In the genomic region with DNA sequence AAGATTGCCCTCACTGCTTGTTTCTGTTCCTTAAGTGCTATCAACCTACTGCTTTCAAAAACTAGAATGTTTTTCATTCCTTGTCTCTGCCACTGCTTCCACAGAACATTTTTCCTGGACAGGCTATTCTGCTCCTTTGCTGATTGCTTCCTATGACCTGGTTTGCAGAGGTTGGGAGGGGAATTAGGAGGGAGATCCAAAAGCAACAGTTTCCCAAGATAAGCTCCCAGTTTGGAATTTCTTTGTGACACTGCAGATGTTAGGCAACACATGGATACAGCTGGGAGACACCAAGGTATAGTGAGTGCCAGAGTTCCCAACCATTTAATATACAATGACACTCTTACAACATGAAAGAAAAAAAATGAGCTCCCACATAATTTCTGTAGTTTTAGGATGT, we compare ENCODE assay signal across 32 cellular contexts.
"Had no signal": no experiment of that assay in that cellular context is flagged by ENCODE, and none has a peak within 500 bp of the region (broad histone marks: within the 10 kb centered on the region; RNA-seq: fewer than 3 reads in every experiment).

No MANE protein-coding gene starts in this region.

- H3K36me3 ChIP-seq: colonic mucosa, esophagus squamous epithelium, gastroesophageal sphincter, neutrophil, sigmoid colon, stomach, thyroid gland, upper lobe of left lung, vagina had no signal

- H3K9me3 Mint-ChIP-seq: activated CD4-positive, alpha-beta T cell treated with anti-CD3 and anti-CD28 coated beads, Interleukin-2, amount 10 ng/mL, durations not matched to agents 24 days and 14 days had no signal

- H3K27ac ChIP-seq: colonic mucosa, epithelial cell of prostate, esophagus squamous epithelium, gastroesophageal sphincter, neutrophil, sigmoid colon, stomach, thyroid gland, upper lobe of left lung, vagina had no signal

- DNase-seq: activated CD4-positive, alpha-beta memory T cell treated with anti-CD3 and anti-CD28 coated beads for 36 hours; activated CD4-positive, alpha-beta T cell treated with anti-CD3 and anti-CD28 coated beads, Interleukin-2, amount 10 ng/mL, durations not matched to agents 24 days and 14 days; activated CD4-positive, CD25-positive, alpha-beta regulatory T cell treated with anti-CD3 and anti-CD28 coated beads, Interleukin-2, amount 50 U/mL, for 72 hours; activated CD8-positive, alpha-beta memory T cell treated with anti-CD3 and anti-CD28 coated beads, Interleukin-2, amount 50 U/mL, for 48 hours; activated gamma-delta T cell; activated naive CD4-positive, alpha-beta T cell treated with anti-CD3 and anti-CD28 coated beads, Interleukin-2, amount 10 ng/mL, durations not matched to agents 7 days and 5 days; activated naive CD8-positive, alpha-beta T cell treated with anti-CD3 and anti-CD28 coated beads, Interleukin-2, amount 10 ng/mL, durations not matched to agents 7 days and 5 days; activated T-cell treated with anti-CD3 and anti-CD28 coated beads, Interleukin-2, amount 50 U/mL, for 24 hours; amygdala; cerebellar nuclear complex; colonic mucosa; effector CD8-positive, alpha-beta T cell; esophagus squamous epithelium; mesendoderm; natural killer cell; sigmoid colon; small intestine; stimulated activated CD4-positive, alpha-beta T cell treated with anti-CD3 and anti-CD28 coated beads, Interleukin-4, amount 100 ng/mL, for 4 hours; stimulated activated CD8-positive, alpha-beta memory T cell treated with anti-CD3 and anti-CD28 coated beads, Interleukin-4, amount 100 ng/mL, for 48 hours; stomach; T-helper 2 cell; thyroid gland; upper lobe of left lung had no signal

- H3K4me3 ChIP-seq: colonic mucosa, esophagus squamous epithelium, gastroesophageal sphincter, lung, sigmoid colon, stomach, thyroid gland, upper lobe of left lung, vagina had no signal

- H3K27me3 Mint-ChIP-seq: activated CD4-positive, alpha-beta memory T cell treated with anti-CD3 and anti-CD28 coated beads for 36 hours; activated CD4-positive, alpha-beta T cell treated with anti-CD3 and anti-CD28 coated beads, Interleukin-2, amount 10 ng/mL, durations not matched to agents 24 days and 14 days; activated naive CD4-positive, alpha-beta T cell treated with anti-CD3 and anti-CD28 coated beads, Interleukin-2, amount 10 ng/mL, durations not matched to agents 7 days and 5 days; activated naive CD8-positive, alpha-beta T cell treated with anti-CD3 and anti-CD28 coated beads, Interleukin-2, amount 10 ng/mL, durations not matched to agents 7 days and 5 days; activated T-cell treated with anti-CD3 and anti-CD28 coated beads, Interleukin-2, amount 50 U/mL, for 24 hours; stimulated activated memory B cell treated with anti-CD40 and anti-IgM and Interleukin-4, amounts not matched to agents 10 μg/mL and 1 μg/mL and 100 μg/mL, for 72 hours had no signal

- H3K9me3 ChIP-seq: colonic mucosa, esophagus squamous epithelium, gastroesophageal sphincter, neutrophil, sigmoid colon, stomach, thyroid gland, upper lobe of left lung, vagina had no signal

- H3K27me3 ChIP-seq: colonic mucosa, esophagus squamous epithelium, gastroesophageal sphincter, neutrophil, sigmoid colon, stomach, thyroid gland, upper lobe of left lung, vagina had no signal

- H3K4me1 ChIP-seq: colonic mucosa, esophagus squamous epithelium, gastroesophageal sphincter, sigmoid colon, stomach, thyroid gland, upper lobe of left lung, vagina had no signal

- H3K4me1 Mint-ChIP-seq: activated CD4-positive, alpha-beta T cell treated with anti-CD3 and anti-CD28 coated beads, Interleukin-2, amount 10 ng/mL, durations not matched to agents 24 days and 14 days; activated naive CD4-positive, alpha-beta T cell treated with anti-CD3 and anti-CD28 coated beads, Interleukin-2, amount 10 ng/mL, durations not matched to agents 7 days and 5 days; activated naive CD8-positive, alpha-beta T cell treated with anti-CD3 and anti-CD28 coated beads, Interleukin-2, amount 10 ng/mL, durations not matched to agents 7 days and 5 days; natural killer cell; stimulated activated memory B cell treated with anti-CD40 and anti-IgM and Interleukin-4, amounts not matched to agents 10 μg/mL and 1 μg/mL and 100 μg/mL, for 72 hours had no signal

- FAIRE-seq: bronchial epithelial cell, endometrium had no signal

- H3K27ac Mint-ChIP-seq: activated CD4-positive, alpha-beta memory T cell treated with anti-CD3 and anti-CD28 coated beads for 36 hours; activated CD4-positive, alpha-beta T cell treated with anti-CD3 and anti-CD28 coated beads, Interleukin-2, amount 10 ng/mL, durations not matched to agents 24 days and 14 days; activated naive CD4-positive, alpha-beta T cell treated with anti-CD3 and anti-CD28 coated beads, Interleukin-2, amount 10 ng/mL, durations not matched to agents 7 days and 5 days; activated naive CD8-positive, alpha-beta T cell treated with anti-CD3 and anti-CD28 coated beads, Interleukin-2, amount 10 ng/mL, durations not matched to agents 7 days and 5 days; activated T-cell treated with anti-CD3 and anti-CD28 coated beads, Interleukin-2, amount 50 U/mL, for 24 hours; natural killer cell; stimulated activated memory B cell treated with anti-CD40 and anti-IgM and Interleukin-4, amounts not matched to agents 10 μg/mL and 1 μg/mL and 100 μg/mL, for 72 hours had no signal

- H3K4me3 Mint-ChIP-seq: activated CD4-positive, alpha-beta memory T cell treated with anti-CD3 and anti-CD28 coated beads for 36 hours; activated CD4-positive, alpha-beta T cell treated with anti-CD3 and anti-CD28 coated beads, Interleukin-2, amount 10 ng/mL, durations not matched to agents 24 days and 14 days; activated naive CD4-positive, alpha-beta T cell treated with anti-CD3 and anti-CD28 coated beads, Interleukin-2, amount 10 ng/mL, durations not matched to agents 7 days and 5 days; activated naive CD8-positive, alpha-beta T cell treated with anti-CD3 and anti-CD28 coated beads, Interleukin-2, amount 10 ng/mL, durations not matched to agents 7 days and 5 days; activated T-cell treated with anti-CD3 and anti-CD28 coated beads, Interleukin-2, amount 50 U/mL, for 24 hours; natural killer cell; stimulated activated memory B cell treated with anti-CD40 and anti-IgM and Interleukin-4, amounts not matched to agents 10 μg/mL and 1 μg/mL and 100 μg/mL, for 72 hours had no signal

- H3K36me3 Mint-ChIP-seq: activated CD4-positive, alpha-beta memory T cell treated with anti-CD3 and anti-CD28 coated beads for 36 hours; activated naive CD4-positive, alpha-beta T cell treated with anti-CD3 and anti-CD28 coated beads, Interleukin-2, amount 10 ng/mL, durations not matched to agents 7 days and 5 days; activated naive CD8-positive, alpha-beta T cell treated with anti-CD3 and anti-CD28 coated beads, Interleukin-2, amount 10 ng/mL, durations not matched to agents 7 days and 5 days; natural killer cell; stimulated activated memory B cell treated with anti-CD40 and anti-IgM and Interleukin-4, amounts not matched to agents 10 μg/mL and 1 μg/mL and 100 μg/mL, for 72 hours had no signal

- ATAC-seq: gastroesophageal sphincter; left lobe of liver; natural killer cell; stimulated activated memory B cell treated with anti-CD40 and anti-IgM and Interleukin-4, amounts not matched to agents 10 μg/mL and 1 μg/mL and 100 μg/mL, for 72 hours had no signal
